ENCODE assay signal across 1 cellular context in the genomic region with DNA sequence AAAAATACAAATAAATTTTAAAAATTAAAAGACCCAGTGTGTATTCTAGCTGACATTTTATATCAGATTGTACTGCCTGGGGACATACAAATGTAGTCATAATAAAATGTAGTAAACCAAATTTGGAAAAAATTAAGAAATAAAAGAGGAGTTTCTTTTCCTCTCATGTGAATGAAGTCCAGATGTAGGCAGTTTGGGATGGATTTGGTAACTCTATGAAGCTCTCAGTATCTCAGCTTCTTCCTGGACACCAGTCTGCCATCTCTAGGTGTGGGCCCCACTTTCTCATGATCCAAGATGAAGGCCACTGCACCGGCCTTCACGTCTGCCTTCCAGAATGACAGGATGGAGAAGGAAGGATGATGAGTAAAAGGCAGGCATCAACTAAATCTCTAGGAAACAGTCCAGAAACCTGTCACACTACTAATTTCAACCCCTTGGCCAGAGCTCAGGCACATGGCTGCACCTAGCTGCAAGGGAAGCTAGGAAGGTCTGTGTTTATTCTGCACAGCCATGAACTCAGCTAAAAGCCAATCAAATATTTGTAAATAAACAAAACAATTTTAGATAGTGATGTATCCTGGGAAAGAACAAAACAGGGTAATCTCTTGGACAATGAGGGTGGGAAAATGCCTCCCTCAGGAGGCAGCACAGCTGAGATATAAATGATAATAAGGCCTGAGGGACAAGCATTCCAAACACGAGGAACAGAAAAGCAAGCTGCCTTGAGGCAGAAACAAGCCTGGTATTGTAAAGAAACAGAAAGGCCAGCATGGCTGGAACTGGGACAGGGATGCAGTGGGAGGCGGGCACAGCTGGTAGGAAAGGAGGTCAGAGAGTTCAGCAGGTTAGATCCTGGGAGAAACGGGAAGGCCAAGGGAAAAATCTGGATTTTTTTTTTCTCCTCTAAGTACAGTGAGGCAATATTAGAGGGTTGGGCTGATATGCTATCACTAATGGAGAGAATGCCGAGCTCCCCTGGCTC.
A peak's percentile ranks its signal among the peaks of the same experiment; 100 is the strongest.
TF ChIP-seq lines count a peak whose summit lies in the region.

No MANE protein-coding gene starts in this region.

TF ChIP-seq in K562, 482 proteins besides CTCF, POLR2A, EP300 and RAD21 (continued from another document and continues in another):
- TF ChIP-seq, protein P1, sequence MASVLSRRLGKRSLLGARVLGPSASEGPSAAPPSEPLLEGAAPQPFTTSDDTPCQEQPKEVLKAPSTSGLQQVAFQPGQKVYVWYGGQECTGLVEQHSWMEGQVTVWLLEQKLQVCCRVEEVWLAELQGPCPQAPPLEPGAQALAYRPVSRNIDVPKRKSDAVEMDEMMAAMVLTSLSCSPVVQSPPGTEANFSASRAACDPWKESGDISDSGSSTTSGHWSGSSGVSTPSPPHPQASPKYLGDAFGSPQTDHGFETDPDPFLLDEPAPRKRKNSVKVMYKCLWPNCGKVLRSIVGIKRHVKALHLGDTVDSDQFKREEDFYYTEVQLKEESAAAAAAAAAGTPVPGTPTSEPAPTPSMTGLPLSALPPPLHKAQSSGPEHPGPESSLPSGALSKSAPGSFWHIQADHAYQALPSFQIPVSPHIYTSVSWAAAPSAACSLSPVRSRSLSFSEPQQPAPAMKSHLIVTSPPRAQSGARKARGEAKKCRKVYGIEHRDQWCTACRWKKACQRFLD (CRISPR knock-in tag; IDR thresholded peaks at IDR 0.05) = no peak
- TF ChIP-seq PHB (CRISPR knock-in tag; IDR thresholded peaks at IDR 0.05) (no peak), PTBP1 (IDR thresholded peaks at IDR 0.05; ENCODE audit: low read depth, low read length) (no peak), ADNP (tag; IDR thresholded peaks at IDR 0.05) (peak; percentile 40; the same call in 1 of the 2 replicates), ZBTB7A (IDR thresholded peaks at IDR 0.05; ENCODE audit: borderline replicate concordance, control insufficient read depth, low read depth, low read length) (no peak), SMAD3 (CRISPR knock-in tag; conservative IDR thresholded peaks at IDR 0.05) (no peak), KAT7 (CRISPR knock-in tag; IDR thresholded peaks at IDR 0.05; ENCODE audit: borderline replicate concordance) (no peak), TRIM28 (IDR thresholded peaks at IDR 0.05) (0 out of 2 replicates have a peak, but pooled peaks have one; percentile 87), SAP30 (IDR thresholded peaks at IDR 0.05; ENCODE audit: borderline replicate concordance, insufficient read depth, low read depth, low read length, poor library complexity, severe bottlenecking) (no peak), ZNF75A (CRISPR knock-in tag; IDR thresholded peaks at IDR 0.05) (no peak), SETDB1 (IDR thresholded peaks at IDR 0.05; ENCODE audit: low read length) (no peak), HLTF (IDR thresholded peaks at IDR 0.05) (peak; percentile 52; the same call in 1 of the 2 replicates), HDAC2 (IDR thresholded peaks at IDR 0.05) (no peak), MAFK (IDR thresholded peaks at IDR 0.05; ENCODE audit: low read length) (no peak), RBFOX2 (IDR thresholded peaks at IDR 0.05; ENCODE audit: low read depth, low read length) (no peak), ZNF830 (CRISPR knock-in tag; IDR thresholded peaks at IDR 0.05) (no peak), FOXA3 (CRISPR knock-in tag; conservative IDR thresholded peaks at IDR 0.05 in 1 of 2, IDR thresholded peaks at IDR 0.05 in 1 of 2) (no peak), LCOR (CRISPR knock-in tag; IDR thresholded peaks at IDR 0.05) (no peak), RNF2 (IDR thresholded peaks at IDR 0.05) (no peak), ZNF699 (CRISPR knock-in tag; IDR thresholded peaks at IDR 0.05; ENCODE audit: insufficient replicate concordance) (no peak), NFE2 (IDR thresholded peaks at IDR 0.05; ENCODE audit: low read depth) (no peak), MCM5 (IDR thresholded peaks at IDR 0.05; ENCODE audit: low read depth) (no peak), TAF9B (IDR thresholded peaks at IDR 0.05; ENCODE audit: partially characterized antibody) (no peak), XRCC3 (IDR thresholded peaks at IDR 0.05) (no peak), ZNF134 (CRISPR knock-in tag; conservative IDR thresholded peaks at IDR 0.05) (no peak), XRCC5 (IDR thresholded peaks at IDR 0.05; ENCODE audit: low read depth, low read length) (peak; percentile 20; the same call in 1 of the 2 replicates), SRF (CRISPR knock-in tag; IDR thresholded peaks at IDR 0.05) (no peak), TCF7 (IDR thresholded peaks at IDR 0.05; ENCODE audit: borderline replicate concordance) (no peak), SMARCA4 (IDR thresholded peaks at IDR 0.05) (no peak), NFRKB (IDR thresholded peaks at IDR 0.05; ENCODE audit: low read depth) (no peak), TGIF2 (CRISPR knock-in tag; IDR thresholded peaks at IDR 0.05) (no peak), ZNF695 (CRISPR knock-in tag; IDR thresholded peaks at IDR 0.05) (no peak), BHLHE40 (IDR thresholded peaks at IDR 0.05; ENCODE audit: low read length) (no peak)
- TF ChIP-seq, protein P2, sequence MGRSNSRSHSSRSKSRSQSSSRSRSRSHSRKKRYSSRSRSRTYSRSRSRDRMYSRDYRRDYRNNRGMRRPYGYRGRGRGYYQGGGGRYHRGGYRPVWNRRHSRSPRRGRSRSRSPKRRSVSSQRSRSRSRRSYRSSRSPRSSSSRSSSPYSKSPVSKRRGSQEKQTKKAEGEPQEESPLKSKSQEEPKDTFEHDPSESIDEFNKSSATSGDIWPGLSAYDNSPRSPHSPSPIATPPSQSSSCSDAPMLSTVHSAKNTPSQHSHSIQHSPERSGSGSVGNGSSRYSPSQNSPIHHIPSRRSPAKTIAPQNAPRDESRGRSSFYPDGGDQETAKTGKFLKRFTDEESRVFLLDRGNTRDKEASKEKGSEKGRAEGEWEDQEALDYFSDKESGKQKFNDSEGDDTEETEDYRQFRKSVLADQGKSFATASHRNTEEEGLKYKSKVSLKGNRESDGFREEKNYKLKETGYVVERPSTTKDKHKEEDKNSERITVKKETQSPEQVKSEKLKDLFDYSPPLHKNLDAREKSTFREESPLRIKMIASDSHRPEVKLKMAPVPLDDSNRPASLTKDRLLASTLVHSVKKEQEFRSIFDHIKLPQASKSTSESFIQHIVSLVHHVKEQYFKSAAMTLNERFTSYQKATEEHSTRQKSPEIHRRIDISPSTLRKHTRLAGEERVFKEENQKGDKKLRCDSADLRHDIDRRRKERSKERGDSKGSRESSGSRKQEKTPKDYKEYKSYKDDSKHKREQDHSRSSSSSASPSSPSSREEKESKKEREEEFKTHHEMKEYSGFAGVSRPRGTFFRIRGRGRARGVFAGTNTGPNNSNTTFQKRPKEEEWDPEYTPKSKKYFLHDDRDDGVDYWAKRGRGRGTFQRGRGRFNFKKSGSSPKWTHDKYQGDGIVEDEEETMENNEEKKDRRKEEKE (IDR thresholded peaks at IDR 0.05; ENCODE audit: borderline replicate concordance in 1 of 2, control insufficient read depth in 1 of 2, low read depth in 2 of 2, low read length in 1 of 2) = no peak
- TF ChIP-seq, protein P3, sequence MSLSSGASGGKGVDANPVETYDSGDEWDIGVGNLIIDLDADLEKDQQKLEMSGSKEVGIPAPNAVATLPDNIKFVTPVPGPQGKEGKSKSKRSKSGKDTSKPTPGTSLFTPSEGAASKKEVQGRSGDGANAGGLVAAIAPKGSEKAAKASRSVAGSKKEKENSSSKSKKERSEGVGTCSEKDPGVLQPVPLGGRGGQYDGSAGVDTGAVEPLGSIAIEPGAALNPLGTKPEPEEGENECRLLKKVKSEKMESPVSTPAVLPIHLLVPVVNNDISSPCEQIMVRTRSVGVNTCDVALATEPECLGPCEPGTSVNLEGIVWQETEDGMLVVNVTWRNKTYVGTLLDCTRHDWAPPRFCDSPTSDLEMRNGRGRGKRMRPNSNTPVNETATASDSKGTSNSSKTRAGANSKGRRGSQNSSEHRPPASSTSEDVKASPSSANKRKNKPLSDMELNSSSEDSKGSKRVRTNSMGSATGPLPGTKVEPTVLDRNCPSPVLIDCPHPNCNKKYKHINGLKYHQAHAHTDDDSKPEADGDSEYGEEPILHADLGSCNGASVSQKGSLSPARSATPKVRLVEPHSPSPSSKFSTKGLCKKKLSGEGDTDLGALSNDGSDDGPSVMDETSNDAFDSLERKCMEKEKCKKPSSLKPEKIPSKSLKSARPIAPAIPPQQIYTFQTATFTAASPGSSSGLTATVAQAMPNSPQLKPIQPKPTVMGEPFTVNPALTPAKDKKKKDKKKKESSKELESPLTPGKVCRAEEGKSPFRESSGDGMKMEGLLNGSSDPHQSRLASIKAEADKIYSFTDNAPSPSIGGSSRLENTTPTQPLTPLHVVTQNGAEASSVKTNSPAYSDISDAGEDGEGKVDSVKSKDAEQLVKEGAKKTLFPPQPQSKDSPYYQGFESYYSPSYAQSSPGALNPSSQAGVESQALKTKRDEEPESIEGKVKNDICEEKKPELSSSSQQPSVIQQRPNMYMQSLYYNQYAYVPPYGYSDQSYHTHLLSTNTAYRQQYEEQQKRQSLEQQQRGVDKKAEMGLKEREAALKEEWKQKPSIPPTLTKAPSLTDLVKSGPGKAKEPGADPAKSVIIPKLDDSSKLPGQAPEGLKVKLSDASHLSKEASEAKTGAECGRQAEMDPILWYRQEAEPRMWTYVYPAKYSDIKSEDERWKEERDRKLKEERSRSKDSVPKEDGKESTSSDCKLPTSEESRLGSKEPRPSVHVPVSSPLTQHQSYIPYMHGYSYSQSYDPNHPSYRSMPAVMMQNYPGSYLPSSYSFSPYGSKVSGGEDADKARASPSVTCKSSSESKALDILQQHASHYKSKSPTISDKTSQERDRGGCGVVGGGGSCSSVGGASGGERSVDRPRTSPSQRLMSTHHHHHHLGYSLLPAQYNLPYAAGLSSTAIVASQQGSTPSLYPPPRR (CRISPR knock-in tag; IDR thresholded peaks at IDR 0.05; ENCODE audit: borderline replicate concordance) = no peak
- TF ChIP-seq, protein P4, sequence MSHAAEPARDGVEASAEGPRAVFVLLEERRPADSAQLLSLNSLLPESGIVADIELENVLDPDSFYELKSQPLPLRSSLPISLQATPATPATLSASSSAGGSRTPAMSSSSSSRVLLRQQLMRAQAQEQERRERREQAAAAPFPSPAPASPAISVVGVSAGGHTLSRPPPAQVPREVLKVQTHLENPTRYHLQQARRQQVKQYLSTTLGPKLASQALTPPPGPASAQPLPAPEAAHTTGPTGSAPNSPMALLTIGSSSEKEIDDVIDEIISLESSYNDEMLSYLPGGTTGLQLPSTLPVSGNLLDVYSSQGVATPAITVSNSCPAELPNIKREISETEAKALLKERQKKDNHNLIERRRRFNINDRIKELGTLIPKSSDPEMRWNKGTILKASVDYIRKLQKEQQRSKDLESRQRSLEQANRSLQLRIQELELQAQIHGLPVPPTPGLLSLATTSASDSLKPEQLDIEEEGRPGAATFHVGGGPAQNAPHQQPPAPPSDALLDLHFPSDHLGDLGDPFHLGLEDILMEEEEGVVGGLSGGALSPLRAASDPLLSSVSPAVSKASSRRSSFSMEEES (CRISPR knock-in tag; IDR thresholded peaks at IDR 0.05) = no peak
- TF ChIP-seq, protein P5, sequence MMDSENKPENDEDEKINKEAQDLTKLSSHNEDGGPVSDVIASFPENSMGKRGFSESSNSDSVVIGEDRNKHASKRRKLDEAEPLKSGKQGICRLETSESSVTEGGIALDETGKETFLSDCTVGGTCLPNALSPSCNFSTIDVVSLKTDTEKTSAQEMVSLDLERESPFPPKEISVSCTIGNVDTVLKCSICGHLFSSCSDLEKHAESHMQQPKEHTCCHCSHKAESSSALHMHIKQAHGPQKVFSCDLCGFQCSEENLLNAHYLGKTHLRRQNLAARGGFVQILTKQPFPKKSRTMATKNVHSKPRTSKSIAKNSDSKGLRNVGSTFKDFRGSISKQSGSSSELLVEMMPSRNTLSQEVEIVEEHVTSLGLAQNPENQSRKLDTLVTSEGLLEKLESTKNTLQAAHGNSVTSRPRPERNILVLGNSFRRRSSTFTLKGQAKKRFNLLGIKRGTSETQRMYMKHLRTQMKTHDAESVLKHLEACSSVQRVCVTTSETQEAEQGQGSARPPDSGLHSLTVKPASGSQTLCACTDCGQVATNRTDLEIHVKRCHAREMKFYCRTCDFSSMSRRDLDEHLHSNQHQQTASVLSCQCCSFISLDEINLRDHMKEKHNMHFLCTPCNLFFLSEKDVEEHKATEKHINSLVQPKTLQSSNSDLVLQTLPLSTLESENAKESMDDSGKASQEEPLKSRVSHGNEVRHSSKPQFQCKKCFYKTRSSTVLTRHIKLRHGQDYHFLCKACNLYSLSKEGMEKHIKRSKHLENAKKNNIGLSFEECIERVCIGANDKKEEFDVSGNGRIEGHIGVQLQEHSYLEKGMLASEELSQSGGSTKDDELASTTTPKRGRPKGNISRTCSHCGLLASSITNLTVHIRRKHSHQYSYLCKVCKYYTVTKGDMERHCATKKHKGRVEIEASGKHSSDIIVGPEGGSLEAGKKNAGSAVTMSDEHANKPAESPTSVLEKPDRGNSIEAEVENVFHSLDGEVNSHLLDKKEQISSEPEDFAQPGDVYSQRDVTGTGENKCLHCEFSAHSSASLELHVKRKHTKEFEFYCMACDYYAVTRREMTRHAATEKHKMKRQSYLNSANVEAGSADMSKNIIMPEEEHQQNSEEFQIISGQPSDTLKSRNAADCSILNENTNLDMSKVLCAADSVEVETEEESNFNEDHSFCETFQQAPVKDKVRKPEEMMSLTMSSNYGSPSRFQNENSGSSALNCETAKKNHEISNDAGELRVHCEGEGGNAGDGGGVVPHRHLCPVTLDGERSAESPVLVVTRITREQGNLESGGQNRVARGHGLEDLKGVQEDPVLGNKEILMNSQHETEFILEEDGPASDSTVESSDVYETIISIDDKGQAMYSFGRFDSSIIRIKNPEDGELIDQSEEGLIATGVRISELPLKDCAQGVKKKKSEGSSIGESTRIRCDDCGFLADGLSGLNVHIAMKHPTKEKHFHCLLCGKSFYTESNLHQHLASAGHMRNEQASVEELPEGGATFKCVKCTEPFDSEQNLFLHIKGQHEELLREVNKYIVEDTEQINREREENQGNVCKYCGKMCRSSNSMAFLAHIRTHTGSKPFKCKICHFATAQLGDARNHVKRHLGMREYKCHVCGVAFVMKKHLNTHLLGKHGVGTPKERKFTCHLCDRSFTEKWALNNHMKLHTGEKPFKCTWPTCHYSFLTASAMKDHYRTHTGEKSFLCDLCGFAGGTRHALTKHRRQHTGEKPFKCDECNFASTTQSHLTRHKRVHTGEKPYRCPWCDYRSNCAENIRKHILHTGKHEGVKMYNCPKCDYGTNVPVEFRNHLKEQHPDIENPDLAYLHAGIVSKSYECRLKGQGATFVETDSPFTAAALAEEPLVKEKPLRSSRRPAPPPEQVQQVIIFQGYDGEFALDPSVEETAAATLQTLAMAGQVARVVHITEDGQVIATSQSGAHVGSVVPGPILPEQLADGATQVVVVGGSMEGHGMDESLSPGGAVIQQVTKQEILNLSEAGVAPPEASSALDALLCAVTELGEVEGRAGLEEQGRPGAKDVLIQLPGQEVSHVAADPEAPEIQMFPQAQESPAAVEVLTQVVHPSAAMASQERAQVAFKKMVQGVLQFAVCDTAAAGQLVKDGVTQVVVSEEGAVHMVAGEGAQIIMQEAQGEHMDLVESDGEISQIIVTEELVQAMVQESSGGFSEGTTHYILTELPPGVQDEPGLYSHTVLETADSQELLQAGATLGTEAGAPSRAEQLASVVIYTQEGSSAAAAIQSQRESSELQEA (IDR thresholded peaks at IDR 0.05; ENCODE audit: low read depth) = no peak
- TF ChIP-seq, protein P6, sequence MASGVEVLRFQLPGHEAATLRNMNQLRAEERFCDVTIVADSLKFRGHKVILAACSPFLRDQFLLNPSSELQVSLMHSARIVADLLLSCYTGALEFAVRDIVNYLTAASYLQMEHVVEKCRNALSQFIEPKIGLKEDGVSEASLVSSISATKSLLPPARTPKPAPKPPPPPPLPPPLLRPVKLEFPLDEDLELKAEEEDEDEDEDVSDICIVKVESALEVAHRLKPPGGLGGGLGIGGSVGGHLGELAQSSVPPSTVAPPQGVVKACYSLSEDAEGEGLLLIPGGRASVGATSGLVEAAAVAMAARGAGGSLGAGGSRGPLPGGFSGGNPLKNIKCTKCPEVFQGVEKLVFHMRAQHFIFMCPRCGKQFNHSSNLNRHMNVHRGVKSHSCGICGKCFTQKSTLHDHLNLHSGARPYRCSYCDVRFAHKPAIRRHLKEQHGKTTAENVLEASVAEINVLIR (CRISPR knock-in tag; IDR thresholded peaks at IDR 0.05) = no peak
